Comparison of ENCODE assay signal across 20 cellular contexts in the genomic region with DNA sequence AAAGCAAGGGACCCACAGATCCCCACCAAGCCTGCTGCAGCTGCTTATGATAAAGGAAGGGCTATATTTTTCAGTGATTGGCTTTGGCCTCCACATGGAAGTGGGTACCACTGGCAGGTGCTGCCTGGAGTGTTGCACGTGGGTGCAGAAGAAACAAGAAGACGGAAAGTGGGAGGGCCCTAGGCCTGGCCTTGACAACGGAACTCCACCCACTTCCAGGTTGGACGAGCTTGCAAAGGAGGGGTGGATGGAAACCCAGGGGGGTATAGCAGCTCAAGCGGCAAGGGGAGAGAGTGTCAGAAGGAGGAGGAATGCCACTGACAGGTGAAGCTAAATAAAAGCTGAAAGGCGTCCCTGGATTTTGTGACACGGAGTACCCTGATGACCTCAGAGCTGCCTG.
"Had no signal": no experiment of that assay in that cellular context is flagged by ENCODE, and none has a peak within 500 bp of the region (broad histone marks: within the 10 kb centered on the region; RNA-seq: fewer than 3 reads in every experiment).

No MANE protein-coding gene starts in this region.

- H3K9me3 ChIP-seq: thyroid gland had no signal

- ATAC-seq: activated CD8-positive, alpha-beta memory T cell treated with anti-CD3 and anti-CD28 coated beads, Interleukin-2, amount 10 ng/mL, durations not matched to agents 7 days and 5 days; left lobe of liver had no signal

- H3K27me3 ChIP-seq: dorsolateral prefrontal cortex, thyroid gland had no signal

- H3K27ac Mint-ChIP-seq: activated CD4-positive, alpha-beta memory T cell treated with anti-CD3 and anti-CD28 coated beads, Interleukin-2, amount 10 ng/mL, durations not matched to agents 7 days and 5 days; activated CD8-positive, alpha-beta memory T cell treated with anti-CD3 and anti-CD28 coated beads, Interleukin-2, amount 10 ng/mL, durations not matched to agents 7 days and 5 days had no signal

- DNase-seq: activated CD4-positive, alpha-beta memory T cell treated with anti-CD3 and anti-CD28 coated beads, Interleukin-2, amount 10 ng/mL, durations not matched to agents 7 days and 5 days; activated CD4-positive, alpha-beta T cell treated with anti-CD3 and anti-CD28 coated beads for 48 hours; activated CD4-positive, CD25-positive, alpha-beta regulatory T cell; activated CD8-positive, alpha-beta memory T cell treated with anti-CD3 and anti-CD28 coated beads, Interleukin-2, amount 10 ng/mL, durations not matched to agents 7 days and 5 days; activated gamma-delta T cell; activated naive CD8-positive, alpha-beta T cell treated with anti-CD3 and anti-CD28 coated beads, Interleukin-2, amount 10 ng/mL, durations not matched to agents 7 days and 5 days; anterior cingulate cortex; caudate nucleus; dorsolateral prefrontal cortex; foreskin fibroblast; glutamatergic neuron; hippocampal formation; mammary epithelial cell; occipital lobe; stimulated activated naive CD4-positive, alpha-beta T cell; T-helper 9 cell; thyroid gland had no signal

- H3K4me1 ChIP-seq: thyroid gland had no signal

- H3K4me3 ChIP-seq: dorsolateral prefrontal cortex, thyroid gland had no signal

- H3K27me3 Mint-ChIP-seq: activated CD4-positive, alpha-beta memory T cell treated with anti-CD3 and anti-CD28 coated beads, Interleukin-2, amount 10 ng/mL, durations not matched to agents 7 days and 5 days; activated CD8-positive, alpha-beta memory T cell treated with anti-CD3 and anti-CD28 coated beads, Interleukin-2, amount 10 ng/mL, durations not matched to agents 7 days and 5 days; activated naive CD8-positive, alpha-beta T cell treated with anti-CD3 and anti-CD28 coated beads, Interleukin-2, amount 10 ng/mL, durations not matched to agents 7 days and 5 days; brain had no signal

- H3K4me3 Mint-ChIP-seq: activated CD4-positive, alpha-beta memory T cell treated with anti-CD3 and anti-CD28 coated beads, Interleukin-2, amount 10 ng/mL, durations not matched to agents 7 days and 5 days; activated CD8-positive, alpha-beta memory T cell treated with anti-CD3 and anti-CD28 coated beads, Interleukin-2, amount 10 ng/mL, durations not matched to agents 7 days and 5 days; activated naive CD8-positive, alpha-beta T cell treated with anti-CD3 and anti-CD28 coated beads, Interleukin-2, amount 10 ng/mL, durations not matched to agents 7 days and 5 days; brain had no signal

- H3K27ac ChIP-seq: dorsolateral prefrontal cortex, epithelial cell of prostate, thyroid gland had no signal
